ENCODE assay signal across 9 cellular contexts in the genomic region with DNA sequence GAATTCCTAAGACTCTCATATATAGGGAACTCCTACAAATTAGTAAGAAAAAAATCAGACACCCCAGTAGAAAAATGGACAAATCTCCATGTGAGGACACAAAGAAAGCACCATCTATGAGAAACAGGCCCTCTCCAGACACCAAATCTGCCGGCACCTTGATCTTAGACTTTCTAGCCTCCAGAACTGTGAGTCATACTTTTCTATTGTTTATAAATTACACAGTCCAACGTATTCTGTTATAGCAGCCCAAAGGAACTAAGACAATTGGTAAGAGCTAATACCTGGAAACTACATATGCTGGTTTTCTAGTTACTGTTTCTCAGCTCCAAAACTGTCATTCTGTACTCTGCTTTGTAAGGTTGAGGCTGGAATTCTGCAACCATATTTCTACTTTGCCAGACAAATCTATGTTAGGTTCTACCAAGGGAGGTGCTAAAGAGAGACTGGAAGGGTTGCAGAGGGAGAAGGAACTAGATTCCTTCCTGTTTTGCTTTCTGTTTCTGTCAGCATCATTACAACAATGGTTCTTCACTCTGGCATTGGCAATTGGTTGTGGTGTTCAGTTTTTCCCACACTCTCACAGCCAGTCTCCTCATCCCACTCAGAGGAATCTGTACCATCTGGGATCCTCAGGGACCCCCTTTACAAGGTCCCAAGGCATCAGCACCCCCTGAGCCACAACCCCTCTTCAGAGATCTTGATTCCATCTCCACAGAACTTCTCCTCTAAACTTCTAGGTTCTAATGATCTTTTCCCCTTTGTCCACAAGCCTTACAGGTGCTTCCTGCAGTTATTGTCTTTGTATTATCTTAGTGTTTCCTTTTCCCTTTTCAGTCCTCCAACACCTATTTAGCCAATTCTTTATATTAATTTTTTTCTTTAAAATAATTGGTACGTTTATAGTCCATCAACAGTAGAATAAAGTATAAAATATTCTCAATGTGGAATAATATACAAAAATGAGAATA. TPM values are rescaled to one million over a fixed set of nuclear protein-coding genes. Genes with fewer than 3 reads are reported as not detected.
A peak's percentile ranks its signal among the peaks of the same experiment; 100 is the strongest.
DNase-seq lines count a peak whose midpoint lies in the region; ATAC-seq and TF ChIP-seq lines count a peak whose summit lies in the region.
"Had no signal": no experiment of that assay in that cellular context is flagged by ENCODE, and none has a peak within 500 bp of the region (broad histone marks: within the 10 kb centered on the region; RNA-seq: fewer than 3 reads in every experiment).

No MANE protein-coding gene starts in this region.

- no peaks in the 10 kb centered on the region for H3K36me3 ChIP-seq in hepatocyte (replicated peaks; ENCODE audit: insufficient read depth, low read depth)

- TF ChIP-seq CTCF in hepatocyte (IDR thresholded peaks at IDR 0.05; ENCODE audit: poor library complexity) = no peak

- peaks cover 31% of the 10 kb centered on the region for H3K4me1 Mint-ChIP-seq in dendritic cell treated with granulocyte-macrophage colony-stimulating factor and Interleukin-4, amounts not matched to agents 40 ng/mL and 50 ng/mL, for 4 days (ENCODE audit: low read depth)

- H2AFZ ChIP-seq in hepatocyte = no peak overlapping the region

- no peak overlapping the region for H3K4me3 ChIP-seq in hepatocyte

- peak overlapping the region; percentile 34 for H3K27ac Mint-ChIP-seq in dendritic cell treated with granulocyte-macrophage colony-stimulating factor and Interleukin-4, amounts not matched to agents 40 ng/mL and 50 ng/mL, for 4 days

- no peaks in the 10 kb centered on the region for H3K9me3 Mint-ChIP-seq in dendritic cell treated with granulocyte-macrophage colony-stimulating factor and Interleukin-4, amounts not matched to agents 40 ng/mL and 50 ng/mL, for 4 days

- peak; percentile 22 for DNase-seq in A172 (ENCODE audit: low spot score)
- peak; percentile 23 for DNase-seq in LoVo (ENCODE audit: low spot score)
- DNase-seq in NCI-H1694 (lab: John Stamatoyannopoulos, UW) = no peak
- no peak for DNase-seq in hepatocyte (ENCODE audit: low spot score)
- DNase-seq in DMS153 treated with DMSO at 0.1 percent for 48 hours (lab: John Stamatoyannopoulos, UW; ENCODE audit: unreplicated experiment) = no peak
- DNase-seq: SHP77 had no signal

- no peaks in the 10 kb centered on the region for H3K27me3 ChIP-seq in hepatocyte

- no peak overlapping the region for H3K4me2 ChIP-seq in hepatocyte

- H3K79me2 ChIP-seq in hepatocyte = no peaks in the 10 kb centered on the region

- ATAC-seq in GM21367 (IDR thresholded peaks at IDR 0.05; ENCODE audit: unreplicated experiment) (peak; percentile 67), GM19035 (IDR thresholded peaks at IDR 0.05; ENCODE audit: unreplicated experiment) (no peak)

- intact Hi-C loops in dendritic cell treated with granulocyte-macrophage colony-stimulating factor and Interleukin-4, amounts not matched to agents 40 ng/mL and 50 ng/mL, for 4 days (cut with micrococcal nuclease) = loop anchor here (5.0 to 10.0 kb wide), 2 partner anchors 38 to 415 kb away; a partner anchor contains a TSS

- no peaks in the 10 kb centered on the region for H3K9me2 ChIP-seq in hepatocyte (replicated peaks; ENCODE audit: insufficient read depth)

- no peak overlapping the region for H3K4me3 Mint-ChIP-seq in dendritic cell treated with granulocyte-macrophage colony-stimulating factor and Interleukin-4, amounts not matched to agents 40 ng/mL and 50 ng/mL, for 4 days

- H3K27ac ChIP-seq in hepatocyte = no peak overlapping the region

- WGBS in hepatocyte (ENCODE audit: low lambda C conversion rate, missing lambda C conversion rate) = 51% methylated on average over 3 of the region's 3 CpGs

- no peaks in the 10 kb centered on the region for H3K9me3 ChIP-seq in hepatocyte (ENCODE audit: low read depth)

- H3K27me3 Mint-ChIP-seq in dendritic cell treated with granulocyte-macrophage colony-stimulating factor and Interleukin-4, amounts not matched to agents 40 ng/mL and 50 ng/mL, for 4 days = no peaks in the 10 kb centered on the region

- peaks cover 23% of the 10 kb centered on the region for H3K4me1 ChIP-seq in hepatocyte (ENCODE audit: insufficient read depth)

- no peaks in the 10 kb centered on the region for H3K36me3 Mint-ChIP-seq in dendritic cell treated with granulocyte-macrophage colony-stimulating factor and Interleukin-4, amounts not matched to agents 40 ng/mL and 50 ng/mL, for 4 days (ENCODE audit: low read depth)

- no peaks in the 10 kb centered on the region for H4K20me1 ChIP-seq in hepatocyte (ENCODE audit: insufficient read depth, poor library complexity, severe bottlenecking)

RNA-seq across cellular contexts. Expression of a gene that starts 35.5 kb away (rescaled TPM):
- total RNA-seq in A172 (2014; rRNA removed; shearing (Covaris generic)) = 0.62 and 0.79 TPM in 2 replicates
- 2.0 and 3.2 TPM in 2 replicates for total RNA-seq in hepatocyte
- polyA plus RNA-seq in hepatocyte = 2.3 and 2.9 TPM in 2 replicates

Comparison
In these comparisons a context has a peak if more than half of its experiments do, and no peak if none do; other contexts are left out.
1. DNase-seq: peak in A172 (single experiment) and LoVo (single experiment); none in NCI-H1694 (single experiment), hepatocyte (single experiment) and DMS153 treated with DMSO at 0.1 percent for 48 hours (single experiment).